ENCODE assay signal across 29 cellular contexts in the genomic region with DNA sequence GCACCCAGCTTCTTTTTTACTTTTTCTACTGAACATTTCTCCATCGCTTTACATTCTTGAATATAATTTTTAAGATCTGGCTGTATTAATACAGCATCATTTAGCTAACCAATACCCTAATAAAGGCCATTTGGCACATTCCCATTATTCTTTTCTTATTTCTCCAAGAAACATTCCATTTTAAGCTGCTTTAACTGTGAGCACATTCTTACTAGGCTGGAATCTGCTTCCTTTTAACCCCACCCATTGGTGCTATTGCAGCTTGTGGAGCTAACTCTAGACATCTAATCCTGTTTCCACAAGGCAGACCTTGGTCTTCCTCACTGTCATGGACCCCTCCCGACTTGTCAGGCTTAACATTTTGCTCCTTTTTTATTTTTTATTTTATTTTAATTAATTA.
"Had no signal": no experiment of that assay in that cellular context is flagged by ENCODE, and none has a peak within 500 bp of the region (broad histone marks: within the 10 kb centered on the region; RNA-seq: fewer than 3 reads in every experiment).

No MANE protein-coding gene starts in this region.

- H3K9me3 ChIP-seq: esophagus muscularis mucosa, mucosa of descending colon, neutrophil, right atrium auricular region, sigmoid colon, spleen, testis, tibial artery had no signal

- H3K4me1 Mint-ChIP-seq: endodermal cell; stimulated activated memory B cell treated with anti-CD40 and anti-IgM and Interleukin-4, amounts not matched to agents 10 μg/mL and 1 μg/mL and 100 μg/mL, for 72 hours had no signal

- H3K36me3 Mint-ChIP-seq: mesothelial cell of epicardium; naive B cell; natural killer cell treated with Interleukin-12 subunit alpha and Interleukin-12 subunit beta and Interleukin-15 and Interleukin-18, amount 100 ng/mL, for 72 hours; stimulated activated memory B cell treated with anti-CD40 and anti-IgM and Interleukin-4, amounts not matched to agents 10 μg/mL and 1 μg/mL and 100 μg/mL, for 72 hours; type B pancreatic cell had no signal

- H3K9me3 Mint-ChIP-seq: dendritic cell treated with granulocyte-macrophage colony-stimulating factor and Interleukin-4, amounts not matched to agents 40 ng/mL and 50 ng/mL, for 4 days; endodermal cell; mesothelial cell of epicardium; naive B cell; natural killer cell treated with Interleukin-12 subunit alpha and Interleukin-12 subunit beta and Interleukin-15 and Interleukin-18, amount 100 ng/mL, for 72 hours; neural crest cell; stimulated activated memory B cell treated with anti-CD40 and anti-IgM and Interleukin-4, amounts not matched to agents 10 μg/mL and 1 μg/mL and 100 μg/mL, for 72 hours; type B pancreatic cell had no signal

- H3K27ac Mint-ChIP-seq: dendritic cell treated with granulocyte-macrophage colony-stimulating factor and Interleukin-4, amounts not matched to agents 40 ng/mL and 50 ng/mL, for 4 days; endodermal cell; mesothelial cell of epicardium; natural killer cell treated with Interleukin-12 subunit alpha and Interleukin-12 subunit beta and Interleukin-15 and Interleukin-18, amount 100 ng/mL, for 72 hours; progenitor cell of endocrine pancreas; stimulated activated memory B cell treated with anti-CD40 and anti-IgM and Interleukin-4, amounts not matched to agents 10 μg/mL and 1 μg/mL and 100 μg/mL, for 72 hours; type B pancreatic cell had no signal

- ATAC-seq: left lobe of liver; mucosa of descending colon; natural killer cell treated with Interleukin-12 subunit alpha and Interleukin-12 subunit beta and Interleukin-15 and Interleukin-18, amount 100 ng/mL, for 72 hours; stimulated activated memory B cell treated with anti-CD40 and anti-IgM and Interleukin-4, amounts not matched to agents 10 μg/mL and 1 μg/mL and 100 μg/mL, for 72 hours; stimulated activated naive CD8-positive, alpha-beta T cell treated with anti-CD3 and anti-CD28 coated beads, Interleukin-15, Interleukin-2, amounts not matched to agents 100 U/mL and 50 U/mL, for 24 hours had no signal

- H3K4me1 ChIP-seq: parathyroid adenoma had no signal

- H3K27me3 ChIP-seq: esophagus muscularis mucosa, right atrium auricular region, sigmoid colon, spleen, testis, tibial artery had no signal

- DNase-seq: cerebellar nuclear complex; effector CD8-positive, alpha-beta T cell; endodermal cell; head of caudate nucleus; kidney; mesenchymal stem cell; mucosa of descending colon; naive B cell; sigmoid colon; spleen; stimulated activated CD4-positive, alpha-beta T cell treated with anti-CD3 and anti-CD28 coated beads, Interleukin-4, amount 100 ng/mL, for 4 hours; stimulated activated naive CD8-positive, alpha-beta T cell treated with anti-CD3 and anti-CD28 coated beads, Interleukin-15, Interleukin-2, amounts not matched to agents 100 U/mL and 50 U/mL, for 24 hours; substantia nigra; testis; tibial artery had no signal

- H3K27me3 Mint-ChIP-seq: naive B cell; natural killer cell treated with Interleukin-12 subunit alpha and Interleukin-12 subunit beta and Interleukin-15 and Interleukin-18, amount 100 ng/mL, for 72 hours; progenitor cell of endocrine pancreas; stimulated activated memory B cell treated with anti-CD40 and anti-IgM and Interleukin-4, amounts not matched to agents 10 μg/mL and 1 μg/mL and 100 μg/mL, for 72 hours; type B pancreatic cell had no signal

- H3K36me3 ChIP-seq: right atrium auricular region had no signal

- H3K4me3 Mint-ChIP-seq: dendritic cell treated with granulocyte-macrophage colony-stimulating factor and Interleukin-4, amounts not matched to agents 40 ng/mL and 50 ng/mL, for 4 days; endodermal cell; mesothelial cell of epicardium; naive B cell; natural killer cell treated with Interleukin-12 subunit alpha and Interleukin-12 subunit beta and Interleukin-15 and Interleukin-18, amount 100 ng/mL, for 72 hours; neural crest cell; stimulated activated memory B cell treated with anti-CD40 and anti-IgM and Interleukin-4, amounts not matched to agents 10 μg/mL and 1 μg/mL and 100 μg/mL, for 72 hours; type B pancreatic cell had no signal

- H3K27ac ChIP-seq: epithelial cell of prostate, esophagus muscularis mucosa, neutrophil, parathyroid adenoma, right atrium auricular region, sigmoid colon, skin epidermis, spleen, testis, tibial artery had no signal

- H3K4me3 ChIP-seq: esophagus muscularis mucosa, mucosa of descending colon, right atrium auricular region, sigmoid colon, skin epidermis, spleen, testis, tibial artery had no signal
